In genomic region chr16:87584975-87585374, GRCh38 we compare ENCODE assay signal across 21 cellular contexts. TPM values are rescaled to one million over a fixed set of nuclear protein-coding genes. Genes with fewer than 3 reads are reported as not detected.
"Had no signal": no experiment of that assay in that cellular context is flagged by ENCODE, and none has a peak within 500 bp of the region (broad histone marks: within the 10 kb centered on the region; RNA-seq: fewer than 3 reads in every experiment).

No MANE protein-coding gene starts in this region.

- DNase-seq: KBM-7, MV-4-11, NCI-H1048, NCI-H1105, NCI-H1417, NCI-H1436 treated with DMSO at 0.1 percent for 48 hours, NCI-H1694, NCI-H187 treated with DMSO at 0.1 percent for 48 hours, NCI-H2029 treated with DMSO at 0.1 percent for 48 hours, NCI-H446, NCI-H510A, NCI-H524 treated with DMSO at 0.1 percent for 48 hours, NCI-H69, NCI-H774, RPMI8226, SHP77, SK-N-SH, SW 1271 had no signal

- H3K9me3 ChIP-seq: SK-N-SH had no signal

- H3K9ac ChIP-seq: SK-N-SH had no signal

- H3K9me2 ChIP-seq: SK-N-SH had no signal

RNA-seq across cellular contexts. Expression of gene JPH3, which starts 17.3 kb away (rescaled TPM):
- total RNA-seq: HT1080, LHCN-M2, MCF 10A had no signal
